9 cellular contexts compared by ENCODE assay signal in genomic region chr7:121873795-121874194, GRCh38. TPM values are rescaled to one million over a fixed set of nuclear protein-coding genes. Genes with fewer than 3 reads are reported as not detected.
DNase-seq lines count a peak whose midpoint lies in the region; ATAC-seq and TF ChIP-seq lines count a peak whose summit lies in the region.
"Had no signal": no experiment of that assay in that cellular context is flagged by ENCODE, and none has a peak within 500 bp of the region (broad histone marks: within the 10 kb centered on the region; RNA-seq: fewer than 3 reads in every experiment).

No MANE protein-coding gene starts in this region.

- H3K27ac Mint-ChIP-seq in brain = peak overlapping the region; percentile 89 to 99 (median 97)
- H3K27ac Mint-ChIP-seq in T-cell = no peak overlapping the region
- H3K27ac Mint-ChIP-seq: dendritic cell treated with granulocyte-macrophage colony-stimulating factor and Interleukin-4, amounts not matched to agents 40 ng/mL and 50 ng/mL, for 4 days had no signal

- H3K9me3 Mint-ChIP-seq in brain = peaks cover 0 to 13% (median 5%) of the 10 kb centered on the region in 5 experiments
- H3K9me3 Mint-ChIP-seq in T-cell = peaks cover 0 to 3% (median 0%) of the 10 kb centered on the region in 3 donors
- H3K9me3 Mint-ChIP-seq: dendritic cell treated with granulocyte-macrophage colony-stimulating factor and Interleukin-4, amounts not matched to agents 40 ng/mL and 50 ng/mL, for 4 days had no signal

- H3K4me1 Mint-ChIP-seq in brain = peaks cover 57% of the 10 kb centered on the region
- H3K4me1 Mint-ChIP-seq in T-cell = peaks cover 5 to 8% (median 6%) of the 10 kb centered on the region in 3 donors

- no peak for TF ChIP-seq CTCF in brain (conservative IDR thresholded peaks at IDR 0.05)

- H3K27ac ChIP-seq in layer of hippocampus (ENCODE audit: low read depth, low read length) = peak overlapping the region; percentile 62
- peak overlapping the region; percentile 56 for H3K27ac ChIP-seq in temporal lobe (ENCODE audit: low read depth, low read length)

- H3K27me3 Mint-ChIP-seq in brain (peaks cover 26% of the 10 kb centered on the region), T-cell (peaks cover 40 to 44% of the 10 kb centered on the region in 2 donors)

- H3K27me3 ChIP-seq in layer of hippocampus (ENCODE audit: control insufficient read depth, insufficient read depth, low read length) = peaks cover 3% of the 10 kb centered on the region

- DNase-seq in NCI-H1105 treated with DMSO at 0.1 percent for 48 hours (lab: John Stamatoyannopoulos, UW) = peak; percentile 34
- no peak for DNase-seq in NCI-H1105 (lab: John Stamatoyannopoulos, UW)
- DNase-seq in T-cell = no peak
- DNase-seq in NCI-H2196 treated with DMSO at 0.1 percent for 48 hours (lab: John Stamatoyannopoulos, UW; ENCODE audit: unreplicated experiment) = no peak
- no peak for DNase-seq in pons (ENCODE audit: low spot score)

- H3K36me3 Mint-ChIP-seq in brain (peaks cover 11% of the 10 kb centered on the region), T-cell (peaks cover 3% of the 10 kb centered on the region)

- POLR2A ChIA-PET in T-cell (lab: Charles Lee) = no interaction called here

- peak overlapping the region; percentile 95 to 98 (median 95) for H3K4me3 Mint-ChIP-seq in brain
- no peak overlapping the region for H3K4me3 Mint-ChIP-seq in T-cell
- H3K4me3 Mint-ChIP-seq: dendritic cell treated with granulocyte-macrophage colony-stimulating factor and Interleukin-4, amounts not matched to agents 40 ng/mL and 50 ng/mL, for 4 days had no signal

- CTCF ChIA-PET in T-cell (lab: Charles Lee) = no interaction called here

- no peak for ATAC-seq in T-cell (replicated peaks in 1 of 4)

RNA-seq across cellular contexts. Expression of gene PTPRZ1, which starts 0.8 kb away (rescaled TPM):
- polyA plus RNA-seq in brain (ENCODE audit: insufficient read depth, low read depth, low replicate concordance) = 26.3 TPM
- 359 TPM for total RNA-seq in temporal lobe
- under 1 TPM in 2 of 5 donors, not detected in 3; 0.19 to 0.23 TPM for total RNA-seq in T-cell

Comparison
In these comparisons a context has a peak if more than half of its experiments do, and no peak if none do; other contexts are left out.
1. H3K27ac Mint-ChIP-seq: peak in brain (5 of 5); none in T-cell (0 of 2).
2. H3K4me3 Mint-ChIP-seq: peak in brain (5 of 5); none in T-cell (0 of 3).
3. RNA of gene PTPRZ1, which starts 0.8 kb away (total RNA-seq): 359 TPM in temporal lobe (single experiment); 0.19 to 0.23 TPM in T-cell; every median in the first group is over 100 times any median in the second.